Comparison of ENCODE assay signal across 8 cellular contexts in genomic region chr20:53869466-53870258, GRCh38.
A peak's percentile ranks its signal among the peaks of the same experiment; 100 is the strongest.
DNase-seq lines count a peak whose midpoint lies in the region; ATAC-seq and TF ChIP-seq lines count a peak whose summit lies in the region.

No MANE protein-coding gene starts in this region.

- H3K4me3 ChIP-seq in mucosa of descending colon: no peak overlapping the region

- peak; percentile 52 for ATAC-seq in GM18861 (IDR thresholded peaks at IDR 0.05; ENCODE audit: unreplicated experiment)
- ATAC-seq in HG03280 (IDR thresholded peaks at IDR 0.05; ENCODE audit: unreplicated experiment): peak; percentile 59
- ATAC-seq in mucosa of descending colon: peak; percentile 77
- peak; percentile 83 to 86 for ATAC-seq in stimulated activated naive B cell treated with anti-CD40 and anti-IgM and Interleukin-4, amounts not matched to agents 10 μg/mL and 1 μg/mL and 100 μg/mL, for 72 hours (replicated peaks)

- H3K9me3 Mint-ChIP-seq in activated CD4-positive, alpha-beta T cell treated with anti-CD3 and anti-CD28 coated beads, Interleukin-2, amount 10 ng/mL, durations not matched to agents 24 days and 14 days: no peaks in the 10 kb centered on the region
- no peaks in the 10 kb centered on the region for H3K9me3 Mint-ChIP-seq in stimulated activated naive B cell treated with anti-CD40 and anti-IgM and Interleukin-4, amounts not matched to agents 10 μg/mL and 1 μg/mL and 100 μg/mL, for 72 hours

- TF ChIP-seq CTCF in mucosa of descending colon (IDR thresholded peaks at IDR 0.05): peak; percentile 70

- H3K9me3 ChIP-seq in mucosa of descending colon: no peaks in the 10 kb centered on the region

- intact Hi-C loops in activated CD4-positive, alpha-beta T cell treated with anti-CD3 and anti-CD28 coated beads, Interleukin-2, amount 10 ng/mL, durations not matched to agents 24 days and 14 days (cut with micrococcal nuclease): loop anchor here (1.0 to 5.0 kb wide), 11 partner anchors 16 to 290 kb away; no protein-coding TSS in a partner anchor
- intact Hi-C loops in mucosa of descending colon (cut with DNase I, micrococcal nuclease): loop anchor here (5.0 to 10.0 kb wide), 2 partner anchors 292 to 295 kb away; no protein-coding TSS in a partner anchor

- no peaks in the 10 kb centered on the region for H3K36me3 Mint-ChIP-seq in activated CD4-positive, alpha-beta T cell treated with anti-CD3 and anti-CD28 coated beads, Interleukin-2, amount 10 ng/mL, durations not matched to agents 24 days and 14 days (ENCODE audit: low read depth)
- no peaks in the 10 kb centered on the region for H3K36me3 Mint-ChIP-seq in stimulated activated naive B cell treated with anti-CD40 and anti-IgM and Interleukin-4, amounts not matched to agents 10 μg/mL and 1 μg/mL and 100 μg/mL, for 72 hours

- peaks cover 57% of the 10 kb centered on the region for H3K4me1 ChIP-seq in mucosa of descending colon (ENCODE audit: low read depth)

- peak overlapping the region; percentile 57 for H3K4me3 Mint-ChIP-seq in activated CD4-positive, alpha-beta T cell treated with anti-CD3 and anti-CD28 coated beads, Interleukin-2, amount 10 ng/mL, durations not matched to agents 24 days and 14 days
- peak overlapping the region; percentile 46 to 62 for H3K4me3 Mint-ChIP-seq in stimulated activated naive B cell treated with anti-CD40 and anti-IgM and Interleukin-4, amounts not matched to agents 10 μg/mL and 1 μg/mL and 100 μg/mL, for 72 hours

- DNase-seq in AG20443 (ENCODE audit: low spot score): peak; percentile 56
- peak; percentile 87 to 88 for DNase-seq in NCI-H524 (lab: John Stamatoyannopoulos, UW)
- DNase-seq in activated CD4-positive, alpha-beta T cell treated with anti-CD3 and anti-CD28 coated beads, Interleukin-2, amount 10 ng/mL, durations not matched to agents 24 days and 14 days: peak; percentile 92
- DNase-seq in effector CD4-positive, alpha-beta T cell: peak; percentile 57
- peak in 2 of 3 donors; percentile 58 to 96 for DNase-seq in mucosa of descending colon
- DNase-seq in stimulated activated naive B cell treated with anti-CD40 and anti-IgM and Interleukin-4, amounts not matched to agents 10 μg/mL and 1 μg/mL and 100 μg/mL, for 72 hours: peak; percentile 59

- H3K27ac Mint-ChIP-seq in activated CD4-positive, alpha-beta T cell treated with anti-CD3 and anti-CD28 coated beads, Interleukin-2, amount 10 ng/mL, durations not matched to agents 24 days and 14 days: peak overlapping the region; percentile 92
- peak overlapping the region; percentile 79 for H3K27ac Mint-ChIP-seq in stimulated activated naive B cell treated with anti-CD40 and anti-IgM and Interleukin-4, amounts not matched to agents 10 μg/mL and 1 μg/mL and 100 μg/mL, for 72 hours

- no peaks in the 10 kb centered on the region for H3K36me3 ChIP-seq in mucosa of descending colon (ENCODE audit: low read depth)

- H3K27me3 Mint-ChIP-seq in activated CD4-positive, alpha-beta T cell treated with anti-CD3 and anti-CD28 coated beads, Interleukin-2, amount 10 ng/mL, durations not matched to agents 24 days and 14 days: no peaks in the 10 kb centered on the region
- no peaks in the 10 kb centered on the region for H3K27me3 Mint-ChIP-seq in stimulated activated naive B cell treated with anti-CD40 and anti-IgM and Interleukin-4, amounts not matched to agents 10 μg/mL and 1 μg/mL and 100 μg/mL, for 72 hours

- H3K4me1 Mint-ChIP-seq in activated CD4-positive, alpha-beta T cell treated with anti-CD3 and anti-CD28 coated beads, Interleukin-2, amount 10 ng/mL, durations not matched to agents 24 days and 14 days: peaks cover 63% of the 10 kb centered on the region
- H3K4me1 Mint-ChIP-seq in stimulated activated naive B cell treated with anti-CD40 and anti-IgM and Interleukin-4, amounts not matched to agents 10 μg/mL and 1 μg/mL and 100 μg/mL, for 72 hours: peaks cover 52 to 72% of the 10 kb centered on the region in 2 donors
